1 cellular context compared by ENCODE assay signal in the genomic region with DNA sequence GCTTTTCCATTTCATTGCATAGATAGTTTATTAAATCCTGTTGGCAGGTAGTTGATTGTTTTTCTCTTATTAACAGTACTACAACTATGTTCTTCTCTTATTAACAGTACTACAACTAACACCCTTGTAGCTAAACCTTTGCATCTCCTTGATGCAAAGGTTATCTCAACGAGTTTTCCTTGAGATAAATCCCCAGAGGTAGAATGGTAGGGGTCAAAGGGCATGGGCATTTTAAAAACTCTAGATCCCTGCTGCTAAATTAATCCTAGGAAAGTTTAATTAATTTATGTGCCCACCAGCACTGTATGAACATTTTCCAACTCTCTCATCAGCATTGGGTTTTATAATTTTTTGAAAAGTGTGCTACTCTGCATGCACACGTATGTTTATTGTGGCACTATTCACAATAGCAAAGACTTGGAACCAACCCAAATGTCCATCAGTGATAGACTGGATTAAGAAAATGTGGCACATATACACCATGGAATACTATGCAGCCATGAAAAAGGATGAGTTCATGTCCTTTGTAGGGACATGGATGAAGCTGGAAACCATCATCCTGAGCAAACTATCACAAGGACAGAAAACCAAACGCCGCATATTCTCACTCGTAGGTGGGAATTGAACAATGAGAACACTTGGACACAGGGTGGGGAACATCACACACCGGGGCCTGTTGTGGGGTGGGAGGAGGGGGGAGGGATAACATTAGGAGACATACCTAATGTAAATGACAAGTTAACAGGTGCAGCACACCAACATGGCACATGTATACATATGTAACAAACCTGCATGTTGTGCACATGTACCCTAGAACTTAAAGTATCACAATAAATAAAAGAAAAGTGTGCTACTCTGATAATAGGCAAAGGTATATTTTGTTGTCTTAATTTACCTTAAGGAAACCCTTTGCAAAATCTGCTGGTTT. TPM values are rescaled to one million over a fixed set of nuclear protein-coding genes. Genes with fewer than 3 reads are reported as not detected.
"Had no signal": no experiment of that assay in that cellular context is flagged by ENCODE, and none has a peak within 500 bp of the region (broad histone marks: within the 10 kb centered on the region; RNA-seq: fewer than 3 reads in every experiment).

No MANE protein-coding gene starts in this region.

RNA-seq across cellular contexts. Expression of a gene that starts 35.5 kb away (rescaled TPM):
- polyA plus RNA-seq: neural cell had no signal
